In the genomic region with DNA sequence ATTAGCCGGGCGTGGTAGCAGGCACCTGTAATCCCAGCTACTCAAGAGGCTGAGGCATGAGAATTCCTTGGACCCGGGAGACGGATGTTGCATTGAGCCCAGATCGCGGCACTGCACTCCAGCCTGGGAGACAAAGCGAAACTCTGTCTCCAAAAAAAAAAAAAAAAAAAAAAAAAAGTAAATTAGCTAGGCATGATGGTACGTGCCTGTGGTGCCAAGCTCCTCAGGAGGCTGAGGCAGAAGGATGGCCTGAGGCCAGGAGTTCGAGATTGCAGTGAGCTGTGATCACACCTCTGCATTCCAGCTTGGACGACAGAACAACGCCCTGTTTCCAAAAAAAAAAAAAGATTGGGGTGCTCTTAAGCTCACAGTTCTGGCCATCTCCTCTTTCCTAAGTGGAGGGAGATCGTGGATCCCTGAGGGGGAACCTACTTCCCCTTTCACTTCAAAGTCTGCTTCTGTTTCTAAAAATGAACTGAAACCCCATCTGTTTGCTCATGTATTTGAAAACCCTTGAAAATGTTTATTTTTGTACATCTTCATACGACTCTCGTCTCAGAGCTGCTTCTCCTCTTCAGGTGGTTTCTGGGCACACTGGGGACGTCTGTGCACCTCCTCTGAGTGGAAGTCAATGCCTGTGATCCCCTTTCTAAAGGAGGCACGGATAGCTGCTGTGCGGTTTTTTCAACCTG, we compare ENCODE assay signal across 8 cellular contexts.
DNase-seq lines count a peak whose midpoint lies in the region; ATAC-seq and TF ChIP-seq lines count a peak whose summit lies in the region.

No MANE protein-coding gene starts in this region.

- peak overlapping the region; percentile 29 for H3K9ac ChIP-seq in mammary epithelial cell (ENCODE audit: insufficient read depth, low read length)

- BruUV-seq in mammary epithelial cell (replicated peaks; lab: Mats Ljungman, UMichigan) = no TSS peak

- no peaks in the 10 kb centered on the region for H3K36me3 ChIP-seq in mammary epithelial cell (ENCODE audit: insufficient read depth, low read length)

- H2AFZ ChIP-seq in mammary epithelial cell (ENCODE audit: low read depth, low read length) = peak overlapping the region; percentile 60

- WGBS in mammary epithelial cell (ENCODE audit: low coverage, missing lambda C conversion rate) = 45% methylated on average over 10 of the region's 17 CpGs

- peak; percentile 11 for DNase-seq in ELF-1 (ENCODE audit: low read depth, low spot score)
- peak; percentile 69 for DNase-seq in mammary epithelial cell
- DNase-seq in islet precursor cell = no peak
- no peak for DNase-seq in ecto neural progenitor cell (ENCODE audit: low spot score)
- DNase-seq in T-helper 9 cell = no peak
- DNase-seq in effector CD4-positive, alpha-beta T cell = no peak

- peaks cover 20% of the 10 kb centered on the region for H3K4me1 ChIP-seq in mammary epithelial cell (ENCODE audit: insufficient read depth, low read length)

- dilution Hi-C loops in mammary epithelial cell (cut with HindIII; ENCODE audit: low sequenced_read_pairs) = no loop called here

- H3K27me3 ChIP-seq in mammary epithelial cell (ENCODE audit: insufficient read depth, low read length) = no peaks in the 10 kb centered on the region

- in situ Hi-C loops in mammary epithelial cell (cut with MboI; ENCODE audit: low sequenced_read_pairs in 2 of 2) = no loop called here

- H3K79me2 ChIP-seq in mammary epithelial cell (ENCODE audit: insufficient read depth, low read length) = no peaks in the 10 kb centered on the region

- H3K4me2 ChIP-seq in mammary epithelial cell (ENCODE audit: insufficient read depth, low read depth, low read length) = peak overlapping the region; percentile 71

- H3K27ac ChIP-seq in mammary epithelial cell (ENCODE audit: insufficient read depth, low read depth, low read length) = peak overlapping the region; percentile 58

- no peaks in the 10 kb centered on the region for H4K20me1 ChIP-seq in mammary epithelial cell (ENCODE audit: insufficient read depth, low read length)

- no peak for TF ChIP-seq CTCF in mammary epithelial cell (conservative IDR thresholded peaks at IDR 0.05 in 1 of 2, IDR thresholded peaks at IDR 0.05 in 1 of 2; ENCODE audit: extremely low read depth in 1 of 2, insufficient read depth in 1 of 2, low read depth in 1 of 2, low read length in 2 of 2)

- intact Hi-C loops in mammary epithelial cell (cut with micrococcal nuclease) = loop anchor here (2.0 kb wide), 1 partner anchor 26 kb away; no protein-coding TSS in a partner anchor

- CTCF ChIA-PET in mammary epithelial cell (lab: Charles Lee; ENCODE audit: low non-redundant PET) = no interaction called here

- ATAC-seq in GM19468 (IDR thresholded peaks at IDR 0.05; ENCODE audit: extremely low read depth, unreplicated experiment) (peak; percentile 67), HG03457 (IDR thresholded peaks at IDR 0.05; ENCODE audit: unreplicated experiment) (peak; percentile 78)

- peaks cover 6% of the 10 kb centered on the region for H3K9me3 ChIP-seq in mammary epithelial cell (replicated peaks; ENCODE audit: insufficient read depth, low read length)

- H3K4me3 ChIP-seq in mammary epithelial cell (replicated peaks in 1 of 3; ENCODE audit: insufficient read depth in 1 of 3, low read depth in 2 of 3, low read length in 3 of 3) = no peak overlapping the region

Comparison
In these comparisons a context has a peak if more than half of its experiments do, and no peak if none do; other contexts are left out.
1. DNase-seq: peak in ELF-1 (single experiment) and mammary epithelial cell (single experiment); none in islet precursor cell (single experiment), ecto neural progenitor cell (single experiment), T-helper 9 cell (single experiment) and effector CD4-positive, alpha-beta T cell (single experiment).